Comparison of ENCODE assay signal across 12 cellular contexts in genomic region chr5:81268797-81269196, GRCh38. TPM values are rescaled to one million over a fixed set of nuclear protein-coding genes. Genes with fewer than 3 reads are reported as not detected.
A peak's percentile ranks its signal among the peaks of the same experiment; 100 is the strongest.
DNase-seq lines count a peak whose midpoint lies in the region; ATAC-seq and TF ChIP-seq lines count a peak whose summit lies in the region.
"Had no signal": no experiment of that assay in that cellular context is flagged by ENCODE, and none has a peak within 500 bp of the region (broad histone marks: within the 10 kb centered on the region; RNA-seq: fewer than 3 reads in every experiment).

No MANE protein-coding gene starts in this region.

- WGBS in hepatocyte (ENCODE audit: low lambda C conversion rate, missing lambda C conversion rate), result 43% methylated on average over 1 of the region's 1 CpG

- peaks cover 24 to 26% of the 10 kb centered on the region in 2 experiments for H3K4me1 ChIP-seq in HCT116 (ENCODE audit: control insufficient read depth in 1 of 2, insufficient read depth in 2 of 2, low read length in 2 of 2)
- H3K4me1 ChIP-seq in hepatocyte (ENCODE audit: insufficient read depth), result no peaks in the 10 kb centered on the region

- H3K36me3 ChIP-seq in HCT116 (ENCODE audit: control insufficient read depth in 1 of 2, insufficient read depth in 2 of 2, low read length in 2 of 2) (no peaks in the 10 kb centered on the region), hepatocyte (replicated peaks; ENCODE audit: insufficient read depth, low read depth) (no peaks in the 10 kb centered on the region)
- H3K36me3 ChIP-seq: SJCRH30 had no signal

- DNase-seq in HCT116 (ENCODE audit: low read depth, low spot score) (peak; percentile 38), T1000 (lab: John Stamatoyannopoulos, UW) (peak; percentile 43), hepatocyte (ENCODE audit: low spot score) (peak; percentile 43), NCI-H2171 treated with DMSO at 0.1 percent for 48 hours (lab: John Stamatoyannopoulos, UW) (no peak), medulla oblongata (ENCODE audit: extremely low spot score) (no peak)
- DNase-seq: activated CD8-positive, alpha-beta memory T cell treated with anti-CD3 and anti-CD28 coated beads, Interleukin-2, amount 50 U/mL, for 48 hours; C1 segment of cervical spinal cord; NCI-H1048 had no signal

- RAD21 ChIA-PET in HCT116 (lab: Charles Lee; ENCODE audit: low non-redundant PET in 1 of 2, low total read pairs in 2 of 2, uncharacterized antibody in 2 of 2, unreplicated experiment in 2 of 2), result no interaction called here

- H3K27me3 ChIP-seq in HCT116 (ENCODE audit: insufficient read depth, low read length), result no peaks in the 10 kb centered on the region
- H3K27me3 ChIP-seq in hepatocyte, result no peaks in the 10 kb centered on the region
- H3K27me3 ChIP-seq: SJCRH30 had no signal

- H4K20me1 ChIP-seq in HCT116 (ENCODE audit: insufficient read depth) (no peaks in the 10 kb centered on the region), hepatocyte (ENCODE audit: insufficient read depth, poor library complexity, severe bottlenecking) (no peaks in the 10 kb centered on the region)

- H3K27ac ChIP-seq in 22Rv1 (0 out of 2 replicates have a peak overlapping the region, but pooled peaks have one; percentile 4), HCT116 (ENCODE audit: low read depth, low read length) (peak overlapping the region; percentile 15; the same call in 1 of the 2 replicates), hepatocyte (peak overlapping the region; percentile 74)
- H3K27ac ChIP-seq: SJCRH30 had no signal

- CTCF ChIA-PET in HCT116 (lab: Charles Lee), result no interaction called here

- no peak overlapping the region for H3K4me3 ChIP-seq in HCT116 (replicated peaks in 1 of 2; ENCODE audit: low read depth in 1 of 2, low read length in 2 of 2)
- H3K4me3 ChIP-seq in hepatocyte, result no peak overlapping the region
- H3K4me3 ChIP-seq: SJCRH30 had no signal

- POLR2A ChIA-PET in HCT116 (lab: Charles Lee), result no interaction called here

- no peak for TF ChIP-seq CTCF in 22Rv1 (IDR thresholded peaks at IDR 0.05)
- TF ChIP-seq CTCF in HCT116 (IDR thresholded peaks at IDR 0.05 in 2 of 3, conservative IDR thresholded peaks at IDR 0.05 in 1 of 3; ENCODE audit: borderline replicate concordance in 1 of 3, insufficient read depth in 1 of 3, low read depth in 2 of 3, low read length in 2 of 3), result no peak
- TF ChIP-seq CTCF in hepatocyte (IDR thresholded peaks at IDR 0.05; ENCODE audit: poor library complexity), result no peak

- BruUV-seq in HCT116 (replicated peaks; lab: Mats Ljungman, UMichigan), result no TSS peak

- no peaks in the 10 kb centered on the region for H3K9me3 ChIP-seq in HCT116 (ENCODE audit: control insufficient read depth in 1 of 2, insufficient read depth in 1 of 2, low read depth in 1 of 2, low read length in 2 of 2)
- H3K9me3 ChIP-seq in hepatocyte (ENCODE audit: low read depth), result no peaks in the 10 kb centered on the region
- H3K9me3 ChIP-seq: SJCRH30 had no signal

- peak overlapping the region; percentile 57 for H3K4me2 ChIP-seq in HCT116 (ENCODE audit: low read length)
- no peak overlapping the region for H3K4me2 ChIP-seq in hepatocyte

- no peak overlapping the region for H2AFZ ChIP-seq in HCT116 (ENCODE audit: low read depth, low read length, poor library complexity, severe bottlenecking)
- H2AFZ ChIP-seq in hepatocyte, result no peak overlapping the region

- no peak for TF ChIP-seq POLR2A in HCT116 (IDR thresholded peaks at IDR 0.05; ENCODE audit: borderline replicate concordance, extremely low read depth, insufficient read depth, insufficient read length)

- ATAC-seq in HCT116 (peak; percentile 86), HG02763 (IDR thresholded peaks at IDR 0.05; ENCODE audit: unreplicated experiment) (no peak), GM21528 (IDR thresholded peaks at IDR 0.05; ENCODE audit: low FRiP score, unreplicated experiment) (no peak)

- intact Hi-C loops in HCT116 (cut with micrococcal nuclease), result no loop called here

- no peaks in the 10 kb centered on the region for H3K9me2 ChIP-seq in HCT116 (ENCODE audit: insufficient read depth)
- H3K9me2 ChIP-seq in hepatocyte (replicated peaks; ENCODE audit: insufficient read depth), result no peaks in the 10 kb centered on the region

- no peak overlapping the region for H3K9ac ChIP-seq in HCT116 (ENCODE audit: low read length)

- H3K79me2 ChIP-seq in HCT116 (ENCODE audit: insufficient read depth, low read length) (peaks cover 43% of the 10 kb centered on the region), hepatocyte (peaks cover 52% of the 10 kb centered on the region)

- no peak for TF ChIP-seq RAD21 in HCT116 (IDR thresholded peaks at IDR 0.05; ENCODE audit: low read depth)

TF ChIP-seq in HCT116, 20 proteins besides CTCF, POLR2A, EP300 and RAD21 (continues in another document):
- TF ChIP-seq EGR1 (IDR thresholded peaks at IDR 0.05; ENCODE audit: low read depth) (no peak), SRF (IDR thresholded peaks at IDR 0.05; ENCODE audit: low read depth) (peak; percentile 47; the same call in 1 of the 2 replicates), CEBPB (IDR thresholded peaks at IDR 0.05; ENCODE audit: low read depth) (peak; percentile 53; the same call in 1 of the 2 replicates), EZH2phosphoT487 (IDR thresholded peaks at IDR 0.05; ENCODE audit: borderline replicate concordance) (no peak), FOSL1 (IDR thresholded peaks at IDR 0.05; ENCODE audit: low read depth) (peak; percentile 59), ELF1 (IDR thresholded peaks at IDR 0.05; ENCODE audit: borderline replicate concordance, low read depth) (no peak), POLR2AphosphoS5 (IDR thresholded peaks at IDR 0.05; ENCODE audit: low read depth, low read length) (no peak), MAX (IDR thresholded peaks at IDR 0.05) (peak; percentile 67), ZNF274 (IDR thresholded peaks at IDR 0.05; ENCODE audit: low read depth, low read length) (no peak), ZFX (IDR thresholded peaks at IDR 0.05) (no peak), REST (IDR thresholded peaks at IDR 0.05; ENCODE audit: low read depth) (no peak), EZH2 (IDR thresholded peaks at IDR 0.05) (no peak), SP1 (IDR thresholded peaks at IDR 0.05; ENCODE audit: low read depth) (peak; percentile 51), YY1 (IDR thresholded peaks at IDR 0.05; ENCODE audit: extremely low read depth, insufficient replicate concordance, low read depth, low read length) (no peak), JUND (IDR thresholded peaks at IDR 0.05) (peak; percentile 67), SIN3A (IDR thresholded peaks at IDR 0.05; ENCODE audit: low read depth) (peak; percentile 58; the same call in 1 of the 2 replicates), ATF3 (IDR thresholded peaks at IDR 0.05) (no peak), TCF7L2 (IDR thresholded peaks at IDR 0.05; ENCODE audit: borderline replicate concordance, extremely low read depth, insufficient read depth, insufficient read length) (peak; percentile 79), CBX3 (IDR thresholded peaks at IDR 0.05; ENCODE audit: low read depth) (peak; percentile 59; the same call in 1 of the 2 replicates)

RNA-seq across cellular contexts. Expression of gene ZCCHC9, which starts 32.6 kb away (rescaled TPM):
- total RNA-seq in HCT116 (2021; ENCODE audit: unreplicated experiment) (33.7 TPM), hepatocyte (33.7 and 35.2 TPM in 2 replicates)
- 12.0 and 19.4 TPM in 2 replicates for polyA plus RNA-seq in HCT116 (2012)
- 22.8 and 28.2 TPM in 2 replicates for polyA plus RNA-seq in hepatocyte

RNA-seq across cellular contexts. Expression of gene CKMT2, which starts 35.7 kb away (rescaled TPM):
- not detected for total RNA-seq in HCT116 (2021; ENCODE audit: unreplicated experiment)
- polyA plus RNA-seq in HCT116 (2012), result 0.12 and 0.29 TPM in 2 replicates
- 5.0 and 5.5 TPM in 2 replicates for total RNA-seq in hepatocyte
- 5.3 and 7.8 TPM in 2 replicates for polyA plus RNA-seq in hepatocyte
- total RNA-seq: SJCRH30 had no signal

Comparison
In these comparisons a context has a peak if more than half of its experiments do, and no peak if none do; other contexts are left out.
1. H3K27ac ChIP-seq: peak in every context shown above with its lines; median percentile 74 in hepatocyte; 15 in HCT116; 4 in 22Rv1.
2. DNase-seq: peak in HCT116 (single experiment), T1000 (single experiment) and hepatocyte (single experiment); none in NCI-H2171 treated with DMSO at 0.1 percent for 48 hours (single experiment) and medulla oblongata (single experiment).